11 cellular contexts compared by ENCODE assay signal in the genomic region with DNA sequence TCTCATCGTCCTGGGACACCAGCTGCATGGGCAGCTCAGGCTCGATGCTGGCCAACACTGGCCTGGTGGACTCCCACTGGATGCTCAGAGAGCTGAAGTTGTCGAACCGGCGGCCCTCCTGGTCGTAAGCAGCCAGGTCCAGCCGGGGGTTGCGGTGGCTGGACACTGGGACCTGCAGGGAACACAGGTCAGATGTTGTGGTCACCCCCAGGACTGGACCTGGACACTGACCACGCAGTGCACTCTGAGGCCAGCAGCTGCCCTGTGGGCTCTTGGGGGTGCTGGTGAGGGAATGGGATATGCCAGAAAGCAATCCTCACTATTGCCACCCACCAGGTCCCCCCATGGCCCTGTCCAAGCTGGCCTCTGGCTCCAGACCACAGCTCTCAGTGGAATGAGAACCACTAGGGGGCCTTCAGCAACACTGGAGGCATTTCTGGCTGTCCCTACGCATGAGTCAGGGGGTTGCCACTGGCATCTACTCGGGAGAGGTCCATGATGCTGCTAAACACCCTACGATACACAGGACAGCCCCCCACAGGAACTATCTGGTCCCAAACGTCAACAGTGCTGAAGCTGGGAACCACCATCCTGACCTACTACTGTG.
DNase-seq lines count a peak whose midpoint lies in the region; ATAC-seq and TF ChIP-seq lines count a peak whose summit lies in the region.
"Had no signal": no experiment of that assay in that cellular context is flagged by ENCODE, and none has a peak within 500 bp of the region (broad histone marks: within the 10 kb centered on the region; RNA-seq: fewer than 3 reads in every experiment).

No MANE protein-coding gene starts in this region.

- no peaks in the 10 kb centered on the region for H3K9me3 ChIP-seq in CD4-positive, CD25-positive, alpha-beta regulatory T cell (ENCODE audit: control insufficient read depth in 2 of 2, low read length in 2 of 2)
- H3K9me3 ChIP-seq in mucosa of descending colon, result no peaks in the 10 kb centered on the region
- H3K9me3 ChIP-seq in spleen, result no peaks in the 10 kb centered on the region

- intact Hi-C loops in mucosa of descending colon (cut with DNase I, micrococcal nuclease) (no loop called here), spleen (cut with DNase I; ENCODE audit: low total_unique reads) (no loop called here)

- no peak for DNase-seq in CD4-positive, CD25-positive, alpha-beta regulatory T cell
- DNase-seq in HK-2 (ENCODE audit: unreplicated experiment) (peak; percentile 22), astrocyte of the cerebellum (ENCODE audit: low read depth) (no peak), mesendoderm (peak; percentile 60), GOT3 (lab: John Stamatoyannopoulos, UW) (no peak), mucosa of descending colon (no peak), spleen (no peak)
- no peak for DNase-seq in activated CD4-positive, alpha-beta T cell treated with anti-CD3 and anti-CD28 coated beads for 1 hour
- DNase-seq: activated CD4-positive, alpha-beta T cell treated with anti-CD3 and anti-CD28 coated beads for 4 hours; NCI-H69 had no signal

- in situ Hi-C loops in astrocyte of the cerebellum (cut with HindIII; ENCODE audit: low sequenced_read_pairs), result no loop called here

- H2BK15ac ChIP-seq in mesendoderm (replicated peaks; ENCODE audit: low read depth), result no peak overlapping the region

- H2BK120ac ChIP-seq in mesendoderm (ENCODE audit: low read depth, low read length), result no peak overlapping the region

- H3K4me2 ChIP-seq in mesendoderm (ENCODE audit: low read length), result no peak overlapping the region

- no peak overlapping the region for H2AK5ac ChIP-seq in mesendoderm (ENCODE audit: low read length)

- no CpG with 5 or more reads among the region's 13 CpGs for WGBS in mesendoderm (ENCODE audit: extremely low coverage, insufficient coverage, low lambda C conversion rate)
- 78 to 90% (median 82%) methylated on average over 6 to 13 of the region's 13 CpGs for WGBS in spleen, 5 donors

- H3K4me3 ChIP-seq in CD4-positive, CD25-positive, alpha-beta regulatory T cell (ENCODE audit: low read depth, low read length), result no peak overlapping the region
- H3K4me3 ChIP-seq in astrocyte of the cerebellum (ENCODE audit: low read depth, low read length), result no peak overlapping the region
- no peak overlapping the region for H3K4me3 ChIP-seq in mesendoderm (ENCODE audit: low read length)
- no peak overlapping the region for H3K4me3 ChIP-seq in mucosa of descending colon
- H3K4me3 ChIP-seq in spleen, result no peak overlapping the region
- H3K4me3 ChIP-seq: coronary artery had no signal

- no peak overlapping the region for H3K27ac ChIP-seq in CD4-positive, CD25-positive, alpha-beta regulatory T cell (ENCODE audit: insufficient read depth, low read length, poor library complexity, severe bottlenecking)
- no peak overlapping the region for H3K27ac ChIP-seq in mesendoderm (ENCODE audit: low read depth, low read length)
- peak overlapping the region in 1 of 8 donors; percentile 17 for H3K27ac ChIP-seq in spleen
- H3K27ac ChIP-seq: coronary artery had no signal

- H3K27ac Mint-ChIP-seq in CD4-positive, CD25-positive, alpha-beta regulatory T cell, result peak overlapping the region; percentile 56 to 93 (median 60)

- no peak overlapping the region for H3K18ac ChIP-seq in mesendoderm (ENCODE audit: low read length)

- no peaks in the 10 kb centered on the region for H3K9me3 Mint-ChIP-seq in CD4-positive, CD25-positive, alpha-beta regulatory T cell

- peaks cover 54% of the 10 kb centered on the region for H3K36me3 Mint-ChIP-seq in CD4-positive, CD25-positive, alpha-beta regulatory T cell

- H3K9ac ChIP-seq in mesendoderm (ENCODE audit: low read length), result no peak overlapping the region

- H3K4me3 Mint-ChIP-seq in CD4-positive, CD25-positive, alpha-beta regulatory T cell, result no peak overlapping the region

- no peak for TF ChIP-seq POLR2A in spleen (IDR thresholded peaks at IDR 0.05)

- no peak for ATAC-seq in CD4-positive, CD25-positive, alpha-beta regulatory T cell (ENCODE audit: low read depth in 2 of 2)
- ATAC-seq in mucosa of descending colon, result no peak

- H3K56ac ChIP-seq in mesendoderm (ENCODE audit: low read length), result no peak overlapping the region

- no peaks in the 10 kb centered on the region for H3K79me1 ChIP-seq in mesendoderm (ENCODE audit: low read length)

- no peaks in the 10 kb centered on the region for H3K27me3 ChIP-seq in CD4-positive, CD25-positive, alpha-beta regulatory T cell (ENCODE audit: control insufficient read depth, insufficient read depth, low read length)
- no peaks in the 10 kb centered on the region for H3K27me3 ChIP-seq in mesendoderm (ENCODE audit: insufficient read depth, low read length, poor library complexity)
- H3K27me3 ChIP-seq in spleen (replicated peaks in 1 of 7), result no peaks in the 10 kb centered on the region

- H3K27me3 Mint-ChIP-seq in CD4-positive, CD25-positive, alpha-beta regulatory T cell, result no peaks in the 10 kb centered on the region

- TF ChIP-seq CTCF in astrocyte of the cerebellum (IDR thresholded peaks at IDR 0.05; ENCODE audit: low read depth, low read length, missing control alignments), result peak; percentile 32
- TF ChIP-seq CTCF in mucosa of descending colon (IDR thresholded peaks at IDR 0.05), result no peak
- TF ChIP-seq CTCF in spleen (IDR thresholded peaks at IDR 0.05 in 8 of 11, conservative IDR thresholded peaks at IDR 0.05 in 3 of 11), result no peak

- H4K5ac ChIP-seq in mesendoderm (ENCODE audit: low read length), result no peak overlapping the region

- H3K36me3 ChIP-seq in CD4-positive, CD25-positive, alpha-beta regulatory T cell (ENCODE audit: control insufficient read depth, insufficient read depth, low read length), result peaks cover 88% of the 10 kb centered on the region
- H3K36me3 ChIP-seq in mesendoderm (ENCODE audit: control insufficient read depth, insufficient read depth, low read length) (no peaks in the 10 kb centered on the region), mucosa of descending colon (ENCODE audit: low read depth) (no peaks in the 10 kb centered on the region), spleen (peaks cover 2 to 100% (median 83%) of the 10 kb centered on the region in 6 donors)

- no peak overlapping the region for H3K23ac ChIP-seq in mesendoderm (ENCODE audit: low read length)

- peaks cover 6 to 34% (median 17%) of the 10 kb centered on the region in 4 donors for H3K4me1 Mint-ChIP-seq in CD4-positive, CD25-positive, alpha-beta regulatory T cell

- no peak overlapping the region for H4K8ac ChIP-seq in mesendoderm (ENCODE audit: low read depth, low read length)

- H2BK5ac ChIP-seq in mesendoderm (ENCODE audit: low read length), result no peak overlapping the region

- no peak overlapping the region for H3K4ac ChIP-seq in mesendoderm (ENCODE audit: low read depth, low read length)

- peaks cover 12% of the 10 kb centered on the region for H3K4me1 ChIP-seq in CD4-positive, CD25-positive, alpha-beta regulatory T cell (ENCODE audit: control insufficient read depth, insufficient read depth, low read length, poor library complexity, severe bottlenecking)
- H3K4me1 ChIP-seq in mesendoderm (ENCODE audit: control insufficient read depth, low read depth, low read length), result no peaks in the 10 kb centered on the region
- H3K4me1 ChIP-seq in mucosa of descending colon (ENCODE audit: low read depth), result no peaks in the 10 kb centered on the region
- peaks cover 0 to 36% (median 3%) of the 10 kb centered on the region in 6 donors for H3K4me1 ChIP-seq in spleen

- no peaks in the 10 kb centered on the region for H3K79me2 ChIP-seq in mesendoderm (ENCODE audit: control insufficient read depth, insufficient read depth, low read length)

Comparison
In these comparisons a context has a peak if more than half of its experiments do, and no peak if none do; other contexts are left out.
1. DNase-seq: peak in HK-2 (single experiment) and mesendoderm (single experiment); none in CD4-positive, CD25-positive, alpha-beta regulatory T cell (0 of 3), astrocyte of the cerebellum (single experiment), GOT3 (single experiment), mucosa of descending colon (0 of 3), spleen (single experiment) and activated CD4-positive, alpha-beta T cell treated with anti-CD3 and anti-CD28 coated beads for 1 hour (single experiment).